Comparison of ENCODE assay signal across 12 cellular contexts in the genomic region with DNA sequence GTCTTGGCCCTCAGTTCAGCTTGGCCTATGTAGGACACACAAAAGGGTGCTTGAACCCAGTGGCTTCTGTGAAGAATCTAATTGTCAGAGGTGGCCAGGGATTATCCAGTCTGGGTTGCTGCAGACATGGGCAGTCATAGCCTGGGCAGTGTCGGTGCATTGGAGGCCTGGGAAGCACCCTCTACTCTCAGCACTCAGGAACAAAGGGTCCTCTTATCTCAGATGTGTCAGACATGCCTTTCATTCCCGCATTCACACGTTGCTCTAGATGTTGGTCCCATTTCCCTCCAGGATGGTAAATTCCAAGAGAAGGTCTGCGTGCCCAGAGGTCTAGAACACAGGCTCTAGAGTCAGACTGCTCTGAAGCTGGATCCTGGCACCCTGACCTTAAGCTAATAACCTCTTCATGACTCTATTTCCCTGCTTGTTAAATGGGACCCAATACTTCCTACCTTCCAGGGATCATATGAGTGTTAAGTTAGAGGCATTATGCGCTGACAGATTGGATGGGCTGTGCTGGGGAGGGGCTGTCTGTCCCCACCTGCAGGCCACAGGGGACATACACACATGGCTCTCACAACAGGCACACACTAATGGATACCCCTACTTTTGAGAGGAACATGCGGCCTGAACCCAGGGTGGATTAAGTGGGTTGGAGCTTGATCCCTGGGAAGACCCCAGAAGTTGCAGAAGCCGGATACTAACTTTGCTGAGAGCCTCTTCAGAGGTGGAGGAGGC. TPM values are rescaled to one million over a fixed set of nuclear protein-coding genes. Genes with fewer than 3 reads are reported as not detected.
DNase-seq lines count a peak whose midpoint lies in the region; ATAC-seq and TF ChIP-seq lines count a peak whose summit lies in the region.
"Had no signal": no experiment of that assay in that cellular context is flagged by ENCODE, and none has a peak within 500 bp of the region (broad histone marks: within the 10 kb centered on the region; RNA-seq: fewer than 3 reads in every experiment).

No MANE protein-coding gene starts in this region.

- TF ChIP-seq POLR2A in HCT116 (IDR thresholded peaks at IDR 0.05; ENCODE audit: borderline replicate concordance, extremely low read depth, insufficient read depth, insufficient read length) (no peak), sigmoid colon (IDR thresholded peaks at IDR 0.05) (no peak)

- DNase-seq in HCT116 (ENCODE audit: low read depth, low spot score) (no peak), right cardiac atrium (peak in 1 of 3 donors; percentile 11), sigmoid colon (no peak), iPS-NIHi11 (ENCODE audit: low spot score) (no peak), ACHN (no peak), A673 (ENCODE audit: low spot score) (no peak)
- DNase-seq: CD8-positive, alpha-beta T cell; effector CD4-positive, alpha-beta T cell; NCI-H1694 had no signal

- H3K27me3 ChIP-seq in HCT116 (ENCODE audit: insufficient read depth, low read length) = no peaks in the 10 kb centered on the region
- H3K27me3 ChIP-seq in right cardiac atrium (ENCODE audit: control insufficient read depth, insufficient read depth) = no peaks in the 10 kb centered on the region
- no peaks in the 10 kb centered on the region for H3K27me3 ChIP-seq in sigmoid colon
- no peaks in the 10 kb centered on the region for H3K27me3 ChIP-seq in A673 (replicated peaks; ENCODE audit: insufficient read depth, low read depth, low read length, poor library complexity)

- 0 out of 2 replicates have a peak overlapping the region, but pooled peaks have one; percentile 13 for H3K27ac ChIP-seq in HCT116 (ENCODE audit: low read depth, low read length)
- H3K27ac ChIP-seq in VCaP = peak overlapping the region; percentile 95
- H3K27ac ChIP-seq in right cardiac atrium (ENCODE audit: low read length) = peak overlapping the region; percentile 80
- H3K27ac ChIP-seq in sigmoid colon = peak overlapping the region; percentile 88 to 92 (median 90)
- H3K27ac ChIP-seq in A673 (ENCODE audit: low read depth, low read length, poor library complexity, severe bottlenecking) = no peak overlapping the region

- BruUV-seq in HCT116 (replicated peaks; lab: Mats Ljungman, UMichigan) = no TSS peak
- BruUV-seq in A673 (replicated peaks; lab: Mats Ljungman, UMichigan) = no TSS peak

- H3K4me2 ChIP-seq in HCT116 (ENCODE audit: low read length) = peak overlapping the region; percentile 65

- TF ChIP-seq RAD21 in HCT116 (IDR thresholded peaks at IDR 0.05; ENCODE audit: low read depth) = no peak

- CTCF ChIA-PET in HCT116 (lab: Charles Lee) = no interaction called here
- CTCF ChIA-PET in A673 (lab: Charles Lee) = no interaction called here

- no peaks in the 10 kb centered on the region for H3K9me2 ChIP-seq in HCT116 (ENCODE audit: insufficient read depth)

- TF ChIP-seq EP300 in sigmoid colon (IDR thresholded peaks at IDR 0.05) = no peak

- intact Hi-C loops in HCT116 (cut with micrococcal nuclease) = no loop called here
- intact Hi-C loops in right cardiac atrium (cut with DNase I) = no loop called here
- intact Hi-C loops in sigmoid colon (cut with DNase I) = no loop called here
- intact Hi-C loops in A673 (cut with micrococcal nuclease; ENCODE audit: unreplicated experiment) = no loop called here

- no peaks in the 10 kb centered on the region for H3K79me2 ChIP-seq in HCT116 (ENCODE audit: insufficient read depth, low read length)

- in situ Hi-C loops in ACHN (cut with HindIII; ENCODE audit: low pct_ligation_motif_present, low pct_unique_long_range_greater_than_20kb, low sequenced_read_pairs) = no loop called here

- no peak overlapping the region for H2AFZ ChIP-seq in HCT116 (ENCODE audit: low read depth, low read length, poor library complexity, severe bottlenecking)

- no peak for ATAC-seq in HCT116
- ATAC-seq in right cardiac atrium = no peak
- no peak for ATAC-seq in GM19455 (IDR thresholded peaks at IDR 0.05; ENCODE audit: unreplicated experiment)
- ATAC-seq: CD8-positive, alpha-beta T cell had no signal

- POLR2A ChIA-PET in HCT116 (lab: Charles Lee) = no interaction called here
- POLR2A ChIA-PET in A673 (lab: Charles Lee; ENCODE audit: low non-redundant PET) = no interaction called here

- H3K4me3 ChIP-seq in HCT116 (replicated peaks in 1 of 2; ENCODE audit: low read depth in 1 of 2, low read length in 2 of 2) = no peak overlapping the region
- H3K4me3 ChIP-seq in right cardiac atrium (ENCODE audit: low read length) = no peak overlapping the region
- H3K4me3 ChIP-seq in sigmoid colon = no peak overlapping the region
- H3K4me3 ChIP-seq in A673 (ENCODE audit: low read depth, low read length, poor library complexity, severe bottlenecking) = no peak overlapping the region

- H3K36me3 ChIP-seq in HCT116 (ENCODE audit: control insufficient read depth in 1 of 2, insufficient read depth in 2 of 2, low read length in 2 of 2) (no peaks in the 10 kb centered on the region), sigmoid colon (no peaks in the 10 kb centered on the region), A673 (ENCODE audit: insufficient read depth, low read length, poor library complexity, severe bottlenecking) (no peaks in the 10 kb centered on the region)

- RAD21 ChIA-PET in HCT116 (lab: Charles Lee; ENCODE audit: low non-redundant PET in 1 of 2, low total read pairs in 2 of 2, uncharacterized antibody in 2 of 2, unreplicated experiment in 2 of 2) = no interaction called here

- H3K4me1 ChIP-seq in HCT116 (ENCODE audit: control insufficient read depth in 1 of 2, insufficient read depth in 2 of 2, low read length in 2 of 2) = peaks cover 67 to 81% of the 10 kb centered on the region in 2 experiments
- peaks cover 13% of the 10 kb centered on the region for H3K4me1 ChIP-seq in right cardiac atrium (ENCODE audit: control insufficient read depth, insufficient read depth, low read length)
- H3K4me1 ChIP-seq in sigmoid colon = peaks cover 0 to 47% (median 41%) of the 10 kb centered on the region in 4 donors
- peaks cover 27% of the 10 kb centered on the region for H3K4me1 ChIP-seq in A673 (ENCODE audit: insufficient read depth, low read length, poor library complexity, severe bottlenecking)

- H3K9me3 ChIP-seq in HCT116 (ENCODE audit: control insufficient read depth in 1 of 2, insufficient read depth in 1 of 2, low read depth in 1 of 2, low read length in 2 of 2) (no peaks in the 10 kb centered on the region), right cardiac atrium (ENCODE audit: control insufficient read depth, low read length) (no peaks in the 10 kb centered on the region), sigmoid colon (no peaks in the 10 kb centered on the region), A673 (ENCODE audit: low read depth, low read length, poor library complexity, severe bottlenecking) (no peaks in the 10 kb centered on the region)

- WGBS in right cardiac atrium = 72% methylated on average over 7 of the region's 7 CpGs
- 57 to 87% methylated on average over 7 of the region's 7 CpGs for WGBS in sigmoid colon, 2 donors

- peak overlapping the region; percentile 33; the same call in 1 of the 2 replicates for H3K9ac ChIP-seq in HCT116 (ENCODE audit: low read length)

- 0 out of 6 replicates have a peak, but pooled peaks of 1 of the 3 experiments have one; percentile 6 for TF ChIP-seq CTCF in HCT116 (IDR thresholded peaks at IDR 0.05 in 2 of 3, conservative IDR thresholded peaks at IDR 0.05 in 1 of 3; ENCODE audit: borderline replicate concordance in 1 of 3, insufficient read depth in 1 of 3, low read depth in 2 of 3, low read length in 2 of 3)
- TF ChIP-seq CTCF in VCaP (conservative IDR thresholded peaks at IDR 0.05) = no peak
- TF ChIP-seq CTCF in sigmoid colon (IDR thresholded peaks at IDR 0.05) = no peak
- TF ChIP-seq CTCF in A673 (conservative IDR thresholded peaks at IDR 0.05; ENCODE audit: low read depth, low read length) = no peak

- H4K20me1 ChIP-seq in HCT116 (ENCODE audit: insufficient read depth) = no peaks in the 10 kb centered on the region

TF ChIP-seq in HCT116, 20 proteins besides CTCF, POLR2A, EP300 and RAD21:
- TF ChIP-seq, protein P1, sequence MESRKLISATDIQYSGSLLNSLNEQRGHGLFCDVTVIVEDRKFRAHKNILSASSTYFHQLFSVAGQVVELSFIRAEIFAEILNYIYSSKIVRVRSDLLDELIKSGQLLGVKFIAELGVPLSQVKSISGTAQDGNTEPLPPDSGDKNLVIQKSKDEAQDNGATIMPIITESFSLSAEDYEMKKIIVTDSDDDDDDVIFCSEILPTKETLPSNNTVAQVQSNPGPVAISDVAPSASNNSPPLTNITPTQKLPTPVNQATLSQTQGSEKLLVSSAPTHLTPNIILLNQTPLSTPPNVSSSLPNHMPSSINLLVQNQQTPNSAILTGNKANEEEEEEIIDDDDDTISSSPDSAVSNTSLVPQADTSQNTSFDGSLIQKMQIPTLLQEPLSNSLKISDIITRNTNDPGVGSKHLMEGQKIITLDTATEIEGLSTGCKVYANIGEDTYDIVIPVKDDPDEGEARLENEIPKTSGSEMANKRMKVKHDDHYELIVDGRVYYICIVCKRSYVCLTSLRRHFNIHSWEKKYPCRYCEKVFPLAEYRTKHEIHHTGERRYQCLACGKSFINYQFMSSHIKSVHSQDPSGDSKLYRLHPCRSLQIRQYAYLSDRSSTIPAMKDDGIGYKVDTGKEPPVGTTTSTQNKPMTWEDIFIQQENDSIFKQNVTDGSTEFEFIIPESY (IDR thresholded peaks at IDR 0.05; ENCODE audit: extremely low read depth, insufficient replicate concordance, low read length) = no peak
- no peak for TF ChIP-seq JUND (IDR thresholded peaks at IDR 0.05)
- no peak for TF ChIP-seq SP1 (IDR thresholded peaks at IDR 0.05; ENCODE audit: low read depth)
- 0 out of 2 replicates have a peak, but pooled peaks have one; percentile 4 for TF ChIP-seq POLR2AphosphoS5 (IDR thresholded peaks at IDR 0.05; ENCODE audit: low read depth, low read length)
- no peak for TF ChIP-seq ZFX (IDR thresholded peaks at IDR 0.05)
- TF ChIP-seq EGR1 (IDR thresholded peaks at IDR 0.05; ENCODE audit: low read depth) = no peak

RNA-seq across cellular contexts. Expression of gene EDN2, which starts 16.5 kb away (rescaled TPM):
- not detected for total RNA-seq in HCT116 (2021; ENCODE audit: unreplicated experiment)
- 0.27 and 0.65 TPM in 2 replicates for polyA plus RNA-seq in HCT116 (2012)
- total RNA-seq in right cardiac atrium = under 1 TPM; 0.31 to 0.56 (median 0.38) TPM
- polyA plus RNA-seq in right cardiac atrium = 0.07 TPM
- 1 to 10 TPM in 1 of 4 donors, not detected in 3; 2.2 TPM for total RNA-seq in sigmoid colon
- polyA plus RNA-seq in sigmoid colon = 1 to 10 TPM in 1 of 3 donors, under 1 TPM in 2; 0.57 to 4.8 (median 0.92) TPM
- not detected in 2 replicates for total RNA-seq in A673 (2021)
- total RNA-seq: activated CD8-positive, alpha-beta memory T cell treated with anti-CD3 and anti-CD28 coated beads for 36 hours had no signal
